14 cellular contexts compared by ENCODE assay signal in genomic region chr3:38054166-38054991, GRCh38. TPM values are rescaled to one million over a fixed set of nuclear protein-coding genes. Genes with fewer than 3 reads are reported as not detected.
DNase-seq lines count a peak whose midpoint lies in the region; ATAC-seq, FAIRE-seq and TF ChIP-seq lines count a peak whose summit lies in the region.
"Had no signal": no experiment of that assay in that cellular context is flagged by ENCODE, and none has a peak within 500 bp of the region (broad histone marks: within the 10 kb centered on the region; RNA-seq: fewer than 3 reads in every experiment).

No MANE protein-coding gene starts in this region.

- no peak overlapping the region for H3K27ac ChIP-seq in BLaER1 treated with 17β-estradiol and CSF1 and Interleukin-3, amounts not matched to agents 10 nM and 100 nM
- no peak overlapping the region for H3K27ac ChIP-seq in lung (ENCODE audit: low read depth in 1 of 2, low read length in 1 of 2)

- ATAC-seq in lung (ENCODE audit: insufficient read depth, low FRiP score), result peak; percentile 11
- ATAC-seq: left colon had no signal

- no peak for TF ChIP-seq CTCF in lung (IDR thresholded peaks at IDR 0.05; ENCODE audit: control extremely low read depth, extremely low read depth)
- TF ChIP-seq CTCF in lower leg skin (IDR thresholded peaks at IDR 0.05), result no peak

- no peaks in the 10 kb centered on the region; a peak in 1 of 22 replicates for H3K36me3 ChIP-seq in BLaER1 treated with 17β-estradiol and CSF1 and Interleukin-3, amounts not matched to agents 10 nM and 100 nM
- no peaks in the 10 kb centered on the region for H3K36me3 ChIP-seq in lung (ENCODE audit: control insufficient read depth in 2 of 2, insufficient read depth in 2 of 2, low read length in 2 of 2)
- H3K36me3 ChIP-seq: HAP-1 had no signal

- no peak for TF ChIP-seq POLR2A in GM12891 (IDR thresholded peaks at IDR 0.05; ENCODE audit: low read depth, low read length)
- no peak for TF ChIP-seq POLR2A in lower leg skin (IDR thresholded peaks at IDR 0.05)

- peak overlapping the region in 1 of 11 experiments; percentile 15; a peak in 1 of 22 replicates for H3K9ac ChIP-seq in BLaER1 treated with 17β-estradiol and CSF1 and Interleukin-3, amounts not matched to agents 10 nM and 100 nM

- no peaks in the 10 kb centered on the region for H3K27me3 ChIP-seq in BLaER1 treated with 17β-estradiol and CSF1 and Interleukin-3, amounts not matched to agents 10 nM and 100 nM
- H3K27me3 ChIP-seq in lung (ENCODE audit: control insufficient read depth, insufficient read depth), result no peaks in the 10 kb centered on the region

- 62 to 74% methylated on average over 8 of the region's 8 CpGs for WGBS in lung, 2 donors
- 77 to 86% methylated on average over 8 of the region's 8 CpGs for WGBS in lower leg skin, 2 donors

- DNase-seq in GM12891 (ENCODE audit: insufficient read length, low spot score) (no peak), NCI-H524 treated with DMSO at 0.1 percent for 48 hours (lab: John Stamatoyannopoulos, UW) (peak; percentile 28), lung (ENCODE audit: low spot score) (peak; percentile 32), lower leg skin (ENCODE audit: low spot score in 2 of 2) (no peak), HTR-8/SVneo (ENCODE audit: insufficient read length, low spot score) (no peak), GM19240 (ENCODE audit: insufficient read length, low spot score) (no peak)
- DNase-seq: AML-193, hippocampal formation, left colon, NCI-H2107, NCI-H774 had no signal

- peak overlapping the region; percentile 25 to 77 (median 60); a peak in 21 of 22 replicates for H3K4me2 ChIP-seq in BLaER1 treated with 17β-estradiol and CSF1 and Interleukin-3, amounts not matched to agents 10 nM and 100 nM

- H3K9me3 ChIP-seq in BLaER1 treated with 17β-estradiol and CSF1 and Interleukin-3, amounts not matched to agents 10 nM and 100 nM (replicated peaks in 1 of 11), result peaks cover 13 to 30% (median 20%) of the 10 kb centered on the region in 11 experiments
- H3K9me3 ChIP-seq in lung (ENCODE audit: control insufficient read depth in 2 of 2, insufficient read depth in 1 of 2, low read length in 1 of 2), result no peaks in the 10 kb centered on the region

- H3K4me3 ChIP-seq in BLaER1 treated with 17β-estradiol and CSF1 and Interleukin-3, amounts not matched to agents 10 nM and 100 nM, result no peak overlapping the region
- H3K4me3 ChIP-seq in lung, result no peak overlapping the region
- H3K4me3 ChIP-seq in lower leg skin (ENCODE audit: low read depth, poor library complexity, severe bottlenecking), result no peak overlapping the region
- H3K4me3 ChIP-seq: HAP-1 had no signal

- peaks cover 0 to 15% (median 13%) of the 10 kb centered on the region in 10 experiments; a peak in 18 of 20 replicates for H3K4me1 ChIP-seq in BLaER1 treated with 17β-estradiol and CSF1 and Interleukin-3, amounts not matched to agents 10 nM and 100 nM
- peaks cover 0 to 3% of the 10 kb centered on the region in 2 donors for H3K4me1 ChIP-seq in lung (ENCODE audit: control insufficient read depth in 2 of 2, insufficient read depth in 2 of 2, low read length in 2 of 2)
- H3K4me1 ChIP-seq: HAP-1 had no signal

- intact Hi-C loops in lower leg skin (cut with DNase I; ENCODE audit: low total_unique reads), result no loop called here

- H4K20me1 ChIP-seq in BLaER1 treated with 17β-estradiol and CSF1 and Interleukin-3, amounts not matched to agents 10 nM and 100 nM, result no peaks in the 10 kb centered on the region

- no peak for FAIRE-seq in GM12891 (lab: Jason Lieb, UNC)
- no peak for FAIRE-seq in HTR-8/SVneo (lab: Jason Lieb, UNC)
- FAIRE-seq: D721Med had no signal

TF ChIP-seq in GM12891, 5 proteins besides CTCF, POLR2A, EP300 and RAD21:
- TF ChIP-seq PAX5 (IDR thresholded peaks at IDR 0.05; ENCODE audit: insufficient read depth, low read length, severe bottlenecking) (no peak), SPI1 (IDR thresholded peaks at IDR 0.05; ENCODE audit: low read depth, low read length) (peak; percentile 25; the same call in 1 of the 2 replicates), POU2F2 (IDR thresholded peaks at IDR 0.05; ENCODE audit: low read depth, low read length) (no peak)

RNA-seq across cellular contexts. Expression of gene DLEC1, which starts 15.4 kb away (rescaled TPM):
- 0.08 TPM for polyA plus RNA-seq in GM12891 (2012; ENCODE audit: low read depth, missing spikeins)
- total RNA-seq in lung, result 10 to 100 TPM; 10.3 to 28.8 TPM
- 1 to 10 TPM; 4.2 to 5.7 TPM for polyA plus RNA-seq in lung
- total RNA-seq in lower leg skin, result 1 to 10 TPM in 1 of 4 donors, under 1 TPM in 3; 0.08 to 2.9 (median 0.57) TPM

RNA-seq across cellular contexts. Expression of gene PLCD1, which starts 24.9 kb away (rescaled TPM):
- 2.2 TPM for polyA plus RNA-seq in GM12891 (2012; ENCODE audit: low read depth, missing spikeins)
- total RNA-seq in lung (10 to 100 TPM; 21.0 to 55.3 TPM), lower leg skin (10 to 100 TPM; 30.2 to 55.4 (median 43.8) TPM)
- 10 to 100 TPM; 16.9 to 21.6 TPM for polyA plus RNA-seq in lung

Comparison
In these comparisons a context has a peak if more than half of its experiments do, and no peak if none do; other contexts are left out.
1. DNase-seq: peak in NCI-H524 treated with DMSO at 0.1 percent for 48 hours (single experiment) and lung (single experiment); none in GM12891 (single experiment), lower leg skin (0 of 2), HTR-8/SVneo (single experiment) and GM19240 (single experiment).